8 cellular contexts compared by ENCODE assay signal in genomic region chr16:56933828-56934598, GRCh38. TPM values are rescaled to one million over a fixed set of nuclear protein-coding genes. Genes with fewer than 3 reads are reported as not detected.
DNase-seq lines count a peak whose midpoint lies in the region; ATAC-seq, FAIRE-seq and TF ChIP-seq lines count a peak whose summit lies in the region.

No MANE protein-coding gene starts in this region.

- H3K36me3 ChIP-seq in HEK293 (ENCODE audit: control insufficient read depth in 2 of 2, insufficient read depth in 1 of 2, low read length in 2 of 2) = peaks cover 15 to 40% of the 10 kb centered on the region in 2 experiments

- H3K27ac Mint-ChIP-seq in activated CD4-positive, alpha-beta memory T cell treated with anti-CD3 and anti-CD28 coated beads, Interleukin-2, amount 10 ng/mL, durations not matched to agents 7 days and 5 days = peak overlapping the region; percentile 96
- peak overlapping the region; percentile 100 for H3K27ac Mint-ChIP-seq in stimulated activated naive B cell treated with anti-CD40 and anti-IgM and Interleukin-4, amounts not matched to agents 10 μg/mL and 1 μg/mL and 100 μg/mL, for 72 hours

- no peak for ATAC-seq in stimulated activated naive B cell treated with anti-CD40 and anti-IgM and Interleukin-4, amounts not matched to agents 10 μg/mL and 1 μg/mL and 100 μg/mL, for 72 hours (replicated peaks)

- no peak overlapping the region for H3K27ac ChIP-seq in HEK293 (ENCODE audit: extremely low read depth, low read depth, low read length)

- H3K9me3 ChIP-seq in HEK293 (ENCODE audit: control insufficient read depth, insufficient read depth, low read depth, low read length) = no peaks in the 10 kb centered on the region

- peak overlapping the region; percentile 67 for H3K4me3 ChIP-seq in HEK293 (ENCODE audit: low read depth, low read length)
- H3K4me3 ChIP-seq in iPS-11a (ENCODE audit: low read depth, low read length) = peak overlapping the region; percentile 88

- no peak for FAIRE-seq in D721Med (lab: Jason Lieb, UNC)

- H3K9me3 Mint-ChIP-seq in activated CD4-positive, alpha-beta memory T cell treated with anti-CD3 and anti-CD28 coated beads, Interleukin-2, amount 10 ng/mL, durations not matched to agents 7 days and 5 days = no peaks in the 10 kb centered on the region
- H3K9me3 Mint-ChIP-seq in stimulated activated naive B cell treated with anti-CD40 and anti-IgM and Interleukin-4, amounts not matched to agents 10 μg/mL and 1 μg/mL and 100 μg/mL, for 72 hours = no peaks in the 10 kb centered on the region

- POLR2A ChIA-PET in HEK293 (lab: Yijun Ruan, JAX) = interaction anchor here (0.6 to 3.3 kb wide), 3 partner anchors 9 to 17 kb away, joined by 4 to 16 read pairs (median 7); no protein-coding TSS in a partner anchor
- POLR2A ChIA-PET in activated CD4-positive, alpha-beta memory T cell treated with anti-CD3 and anti-CD28 coated beads, Interleukin-2, amount 10 ng/mL, durations not matched to agents 7 days and 5 days (lab: Charles Lee) = interaction anchor here (0.7 to 6.8 kb wide), 11 partner anchors 10 to 604 kb away, joined by 3 to 140 read pairs (median 4); partner anchors contain the start of genes NLRC5, POLR2C and SLC12A3

- TF ChIP-seq CTCF in HEK293 (tag by site-specific recombination; IDR thresholded peaks at IDR 0.05) (no peak), D721Med (IDR thresholded peaks at IDR 0.05; ENCODE audit: insufficient read depth, missing control alignments) (no peak)

- CTCF ChIA-PET in HEK293 (lab: Yijun Ruan, JAX) = interaction anchor here (1.1 to 1.6 kb wide), 2 partner anchors 17 to 65 kb away, joined by 3 to 5 read pairs; no protein-coding TSS in a partner anchor
- CTCF ChIA-PET in activated CD4-positive, alpha-beta memory T cell treated with anti-CD3 and anti-CD28 coated beads, Interleukin-2, amount 10 ng/mL, durations not matched to agents 7 days and 5 days (lab: Charles Lee) = interaction anchor here (0.6 to 1.8 kb wide), 6 partner anchors 14 to 1196 kb away, joined by 3 to 4 read pairs (median 3); no protein-coding TSS in a partner anchor

- H3K4me1 Mint-ChIP-seq in activated CD4-positive, alpha-beta memory T cell treated with anti-CD3 and anti-CD28 coated beads, Interleukin-2, amount 10 ng/mL, durations not matched to agents 7 days and 5 days = peaks cover 56% of the 10 kb centered on the region
- peaks cover 37 to 76% of the 10 kb centered on the region in 2 donors for H3K4me1 Mint-ChIP-seq in stimulated activated naive B cell treated with anti-CD40 and anti-IgM and Interleukin-4, amounts not matched to agents 10 μg/mL and 1 μg/mL and 100 μg/mL, for 72 hours

- no peaks in the 10 kb centered on the region for H3K27me3 Mint-ChIP-seq in activated CD4-positive, alpha-beta memory T cell treated with anti-CD3 and anti-CD28 coated beads, Interleukin-2, amount 10 ng/mL, durations not matched to agents 7 days and 5 days
- H3K27me3 Mint-ChIP-seq in stimulated activated naive B cell treated with anti-CD40 and anti-IgM and Interleukin-4, amounts not matched to agents 10 μg/mL and 1 μg/mL and 100 μg/mL, for 72 hours = no peaks in the 10 kb centered on the region

- peaks cover 66% of the 10 kb centered on the region for H3K36me3 Mint-ChIP-seq in activated CD4-positive, alpha-beta memory T cell treated with anti-CD3 and anti-CD28 coated beads, Interleukin-2, amount 10 ng/mL, durations not matched to agents 7 days and 5 days (ENCODE audit: low read depth)
- peaks cover 56 to 66% of the 10 kb centered on the region in 2 donors for H3K36me3 Mint-ChIP-seq in stimulated activated naive B cell treated with anti-CD40 and anti-IgM and Interleukin-4, amounts not matched to agents 10 μg/mL and 1 μg/mL and 100 μg/mL, for 72 hours

- H3K4me1 ChIP-seq in HEK293 (ENCODE audit: control insufficient read depth, insufficient read depth, low read length) = peaks cover 3% of the 10 kb centered on the region; the same call in 1 of the 2 replicates

- peak overlapping the region; percentile 98 for H3K4me3 Mint-ChIP-seq in activated CD4-positive, alpha-beta memory T cell treated with anti-CD3 and anti-CD28 coated beads, Interleukin-2, amount 10 ng/mL, durations not matched to agents 7 days and 5 days
- peak overlapping the region; percentile 99 for H3K4me3 Mint-ChIP-seq in stimulated activated naive B cell treated with anti-CD40 and anti-IgM and Interleukin-4, amounts not matched to agents 10 μg/mL and 1 μg/mL and 100 μg/mL, for 72 hours

- no peak for DNase-seq in activated CD4-positive, alpha-beta memory T cell treated with anti-CD3 and anti-CD28 coated beads, Interleukin-2, amount 10 ng/mL, durations not matched to agents 7 days and 5 days
- DNase-seq in stimulated activated naive B cell treated with anti-CD40 and anti-IgM and Interleukin-4, amounts not matched to agents 10 μg/mL and 1 μg/mL and 100 μg/mL, for 72 hours = no peak
- DNase-seq in NCI-H128 (lab: John Stamatoyannopoulos, UW; ENCODE audit: unreplicated experiment) (no peak), AG08396 (ENCODE audit: low spot score) (no peak), AG08395 (ENCODE audit: low spot score) (no peak), D721Med (ENCODE audit: insufficient read length, low spot score) (no peak)

TF ChIP-seq in HEK293, 187 proteins besides CTCF, POLR2A, EP300 and RAD21:
- TF ChIP-seq ZFP41 (tag by site-specific recombination; IDR thresholded peaks at IDR 0.05; ENCODE audit: borderline replicate concordance) (no peak), FEZF1 (tag by site-specific recombination; IDR thresholded peaks at IDR 0.05) (peak; percentile 69)
- TF ChIP-seq, protein P1, sequence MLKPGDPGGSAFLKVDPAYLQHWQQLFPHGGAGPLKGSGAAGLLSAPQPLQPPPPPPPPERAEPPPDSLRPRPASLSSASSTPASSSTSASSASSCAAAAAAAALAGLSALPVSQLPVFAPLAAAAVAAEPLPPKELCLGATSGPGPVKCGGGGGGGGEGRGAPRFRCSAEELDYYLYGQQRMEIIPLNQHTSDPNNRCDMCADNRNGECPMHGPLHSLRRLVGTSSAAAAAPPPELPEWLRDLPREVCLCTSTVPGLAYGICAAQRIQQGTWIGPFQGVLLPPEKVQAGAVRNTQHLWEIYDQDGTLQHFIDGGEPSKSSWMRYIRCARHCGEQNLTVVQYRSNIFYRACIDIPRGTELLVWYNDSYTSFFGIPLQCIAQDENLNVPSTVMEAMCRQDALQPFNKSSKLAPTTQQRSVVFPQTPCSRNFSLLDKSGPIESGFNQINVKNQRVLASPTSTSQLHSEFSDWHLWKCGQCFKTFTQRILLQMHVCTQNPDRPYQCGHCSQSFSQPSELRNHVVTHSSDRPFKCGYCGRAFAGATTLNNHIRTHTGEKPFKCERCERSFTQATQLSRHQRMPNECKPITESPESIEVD (tag by site-specific recombination; IDR thresholded peaks at IDR 0.05) = peak; percentile 56; the same call in 1 of the 2 replicates

RNA-seq across cellular contexts. Expression of gene HERPUD1, which starts 2.1 kb away (rescaled TPM):
- total RNA-seq in activated CD4-positive, alpha-beta memory T cell treated with anti-CD3 and anti-CD28 coated beads, Interleukin-2, amount 10 ng/mL, durations not matched to agents 7 days and 5 days = 100 to 1,000 TPM; 166 to 171 TPM

RNA-seq across cellular contexts. Expression of gene CETP, which starts 27.7 kb away (rescaled TPM):
- not detected for total RNA-seq in activated CD4-positive, alpha-beta memory T cell treated with anti-CD3 and anti-CD28 coated beads, Interleukin-2, amount 10 ng/mL, durations not matched to agents 7 days and 5 days

RNA-seq across cellular contexts. Expression of gene NLRC5, which starts 55.3 kb away (rescaled TPM):
- 100 to 1,000 TPM; 259 to 263 TPM for total RNA-seq in activated CD4-positive, alpha-beta memory T cell treated with anti-CD3 and anti-CD28 coated beads, Interleukin-2, amount 10 ng/mL, durations not matched to agents 7 days and 5 days
